18 cellular contexts compared by ENCODE assay signal in genomic region chr10:74855439-74855838, GRCh38. TPM values are rescaled to one million over a fixed set of nuclear protein-coding genes. Genes with fewer than 3 reads are reported as not detected.
DNase-seq lines count a peak whose midpoint lies in the region; ATAC-seq and TF ChIP-seq lines count a peak whose summit lies in the region.
"Had no signal": no experiment of that assay in that cellular context is flagged by ENCODE, and none has a peak within 500 bp of the region (broad histone marks: within the 10 kb centered on the region; RNA-seq: fewer than 3 reads in every experiment).

No MANE protein-coding gene starts in this region.

- POLR2A ChIA-PET in activated CD4-positive, alpha-beta T cell treated with anti-CD3 and anti-CD28 coated beads for 36 hours (lab: Charles Lee), result interaction anchor here (0.6 kb wide), 1 partner anchor 188 kb away, joined by 3 read pairs; no protein-coding TSS in a partner anchor
- POLR2A ChIA-PET in OCI-LY7 (lab: Charles Lee), result interaction anchor here (0.9 to 1.3 kb wide), 4 partner anchors 9 to 31 kb away, joined by 3 to 5 read pairs (median 4); no protein-coding TSS in a partner anchor
- POLR2A ChIA-PET in MCF 10A (lab: Yijun Ruan, JAX), result interaction anchor here (0.6 kb wide), 1 partner anchor 237 kb away, joined by 3 read pairs; no protein-coding TSS in a partner anchor
- POLR2A ChIA-PET in Caco-2 (lab: Charles Lee), result no interaction called here

- no peak for DNase-seq in activated CD4-positive, alpha-beta T cell treated with anti-CD3 and anti-CD28 coated beads for 36 hours
- no peak for DNase-seq in activated CD4-positive, alpha-beta T cell treated with anti-CD3 and anti-CD28 coated beads, Interleukin-2, amount 50 U/mL, for 1 hour
- DNase-seq in OCI-LY7 (ENCODE audit: low spot score), result no peak
- no peak for DNase-seq in MCF 10A (ENCODE audit: unreplicated experiment)
- DNase-seq in Caco-2, result no peak
- DNase-seq: 8988T; activated CD4-positive, alpha-beta memory T cell treated with anti-CD3 and anti-CD28 coated beads, Interleukin-2, amount 10 ng/mL, durations not matched to agents 7 days and 5 days; activated naive CD4-positive, alpha-beta T cell treated with Interleukin-2 at 50 U/mL for 16 hours; CD8-positive, alpha-beta memory T cell; effector memory CD8-positive, alpha-beta T cell; foreskin fibroblast; MV-4-11; NCI-H2107; NCI-H774 had no signal

- TF ChIP-seq CTCF in OCI-LY7 (conservative IDR thresholded peaks at IDR 0.05; ENCODE audit: low read length) (no peak), MCF 10A (IDR thresholded peaks at IDR 0.05; ENCODE audit: unreplicated experiment) (no peak), Caco-2 (IDR thresholded peaks at IDR 0.05; ENCODE audit: insufficient read depth in 1 of 2, low read depth in 1 of 2, low read length in 1 of 2, severe bottlenecking in 1 of 2, unreplicated experiment in 1 of 2) (no peak)

- H3K27ac ChIP-seq in OCI-LY7 (ENCODE audit: low read depth, low read length, poor library complexity, severe bottlenecking), result peak overlapping the region; percentile 71
- H3K27ac ChIP-seq: parathyroid adenoma had no signal

- peaks cover 45% of the 10 kb centered on the region for H3K4me1 Mint-ChIP-seq in activated CD4-positive, alpha-beta T cell treated with anti-CD3 and anti-CD28 coated beads for 36 hours
- H3K4me1 Mint-ChIP-seq in stimulated activated memory B cell treated with anti-CD40 and anti-IgM and Interleukin-4, amounts not matched to agents 10 μg/mL and 1 μg/mL and 100 μg/mL, for 72 hours, result peaks cover 37% of the 10 kb centered on the region
- H3K4me1 Mint-ChIP-seq in MCF 10A (ENCODE audit: insufficient read depth, unreplicated experiment), result peaks cover 18% of the 10 kb centered on the region
- no peaks in the 10 kb centered on the region for H3K4me1 Mint-ChIP-seq in Caco-2 (ENCODE audit: low read depth, unreplicated experiment)

- intact Hi-C loops in activated CD4-positive, alpha-beta T cell treated with anti-CD3 and anti-CD28 coated beads for 36 hours (cut with DNase I, micrococcal nuclease), result loop anchor here in 1 of 2 experiments (2.0 kb wide), 1 partner anchor 43 kb away; no protein-coding TSS in a partner anchor
- intact Hi-C loops in OCI-LY7 (cut with micrococcal nuclease; ENCODE audit: unreplicated experiment) (loop anchor here (2.0 kb wide), 1 partner anchor 29 kb away; the partner anchor contains the start of gene KAT6B), MCF 10A (cut with micrococcal nuclease) (no loop called here), Caco-2 (cut with micrococcal nuclease; ENCODE audit: unreplicated experiment) (no loop called here)

- no peaks in the 10 kb centered on the region for H4K20me1 ChIP-seq in OCI-LY7 (ENCODE audit: insufficient read depth, low read length)

- H3K4me3 Mint-ChIP-seq in activated CD4-positive, alpha-beta T cell treated with anti-CD3 and anti-CD28 coated beads for 36 hours, result no peak overlapping the region
- H3K4me3 Mint-ChIP-seq in stimulated activated memory B cell treated with anti-CD40 and anti-IgM and Interleukin-4, amounts not matched to agents 10 μg/mL and 1 μg/mL and 100 μg/mL, for 72 hours, result no peak overlapping the region
- no peak overlapping the region for H3K4me3 Mint-ChIP-seq in MCF 10A (ENCODE audit: unreplicated experiment)
- H3K4me3 Mint-ChIP-seq in Caco-2 (ENCODE audit: unreplicated experiment), result no peak overlapping the region
- H3K4me3 Mint-ChIP-seq: activated CD4-positive, alpha-beta memory T cell treated with anti-CD3 and anti-CD28 coated beads, Interleukin-2, amount 10 ng/mL, durations not matched to agents 7 days and 5 days; effector memory CD8-positive, alpha-beta T cell had no signal

- H3K36me3 Mint-ChIP-seq in activated CD4-positive, alpha-beta T cell treated with anti-CD3 and anti-CD28 coated beads for 36 hours (ENCODE audit: low read depth), result peaks cover 17% of the 10 kb centered on the region
- peaks cover 13% of the 10 kb centered on the region for H3K36me3 Mint-ChIP-seq in stimulated activated memory B cell treated with anti-CD40 and anti-IgM and Interleukin-4, amounts not matched to agents 10 μg/mL and 1 μg/mL and 100 μg/mL, for 72 hours
- H3K36me3 Mint-ChIP-seq in MCF 10A (ENCODE audit: insufficient read depth, unreplicated experiment) (peaks cover 7% of the 10 kb centered on the region), Caco-2 (ENCODE audit: insufficient read depth, unreplicated experiment) (no peaks in the 10 kb centered on the region)

- no peaks in the 10 kb centered on the region for H3K9me3 Mint-ChIP-seq in activated CD4-positive, alpha-beta T cell treated with anti-CD3 and anti-CD28 coated beads for 36 hours (ENCODE audit: low read depth)
- no peaks in the 10 kb centered on the region for H3K9me3 Mint-ChIP-seq in stimulated activated memory B cell treated with anti-CD40 and anti-IgM and Interleukin-4, amounts not matched to agents 10 μg/mL and 1 μg/mL and 100 μg/mL, for 72 hours
- H3K9me3 Mint-ChIP-seq in MCF 10A (ENCODE audit: unreplicated experiment) (no peaks in the 10 kb centered on the region), Caco-2 (ENCODE audit: unreplicated experiment) (no peaks in the 10 kb centered on the region)
- H3K9me3 Mint-ChIP-seq: CD8-positive, alpha-beta memory T cell; effector memory CD8-positive, alpha-beta T cell had no signal

- H3K4me1 ChIP-seq in OCI-LY7 (ENCODE audit: insufficient read depth, low read length, poor library complexity, severe bottlenecking), result peaks cover 40% of the 10 kb centered on the region
- no peaks in the 10 kb centered on the region for H3K4me1 ChIP-seq in Caco-2

- H3K27me3 Mint-ChIP-seq in activated CD4-positive, alpha-beta T cell treated with anti-CD3 and anti-CD28 coated beads for 36 hours, result no peaks in the 10 kb centered on the region
- no peaks in the 10 kb centered on the region for H3K27me3 Mint-ChIP-seq in stimulated activated memory B cell treated with anti-CD40 and anti-IgM and Interleukin-4, amounts not matched to agents 10 μg/mL and 1 μg/mL and 100 μg/mL, for 72 hours
- H3K27me3 Mint-ChIP-seq in MCF 10A (ENCODE audit: insufficient read depth, unreplicated experiment), result no peaks in the 10 kb centered on the region
- no peaks in the 10 kb centered on the region for H3K27me3 Mint-ChIP-seq in Caco-2 (ENCODE audit: insufficient read depth, unreplicated experiment)
- H3K27me3 Mint-ChIP-seq: activated CD4-positive, alpha-beta memory T cell treated with anti-CD3 and anti-CD28 coated beads, Interleukin-2, amount 10 ng/mL, durations not matched to agents 7 days and 5 days; CD8-positive, alpha-beta memory T cell; effector memory CD8-positive, alpha-beta T cell had no signal

- BruUV-seq in OCI-LY7 (replicated peaks; lab: Mats Ljungman, UMichigan), result no TSS peak
- no TSS peak for BruUV-seq in MCF 10A (replicated peaks; lab: Mats Ljungman, UMichigan)
- BruUV-seq in Caco-2 (replicated peaks; lab: Mats Ljungman, UMichigan), result no TSS peak

- H3K4me2 ChIP-seq in OCI-LY7 (ENCODE audit: low read length), result peak overlapping the region; percentile 77

- peak overlapping the region; percentile 84 for H3K27ac Mint-ChIP-seq in activated CD4-positive, alpha-beta T cell treated with anti-CD3 and anti-CD28 coated beads for 36 hours
- H3K27ac Mint-ChIP-seq in stimulated activated memory B cell treated with anti-CD40 and anti-IgM and Interleukin-4, amounts not matched to agents 10 μg/mL and 1 μg/mL and 100 μg/mL, for 72 hours, result peak overlapping the region; percentile 82
- H3K27ac Mint-ChIP-seq in MCF 10A (ENCODE audit: low read depth, unreplicated experiment) (no peak overlapping the region), Caco-2 (ENCODE audit: unreplicated experiment) (no peak overlapping the region)
- H3K27ac Mint-ChIP-seq: activated CD4-positive, alpha-beta memory T cell treated with anti-CD3 and anti-CD28 coated beads, Interleukin-2, amount 10 ng/mL, durations not matched to agents 7 days and 5 days had no signal

- peaks cover 6% of the 10 kb centered on the region; the same call in 1 of the 2 replicates for H3K36me3 ChIP-seq in OCI-LY7 (ENCODE audit: insufficient read depth, low read length)
- no peaks in the 10 kb centered on the region for H3K36me3 ChIP-seq in Caco-2 (ENCODE audit: control insufficient read depth, insufficient read depth, low read length)

- no peaks in the 10 kb centered on the region for H3K9me3 ChIP-seq in OCI-LY7 (ENCODE audit: low read length)
- H3K9me3 ChIP-seq in Caco-2, result no peaks in the 10 kb centered on the region

- ATAC-seq in activated CD4-positive, alpha-beta T cell treated with anti-CD3 and anti-CD28 coated beads for 36 hours, result no peak
- ATAC-seq in esophagus mucosa, result peak; percentile 25
- no peak for ATAC-seq in stimulated activated memory B cell treated with anti-CD40 and anti-IgM and Interleukin-4, amounts not matched to agents 10 μg/mL and 1 μg/mL and 100 μg/mL, for 72 hours
- no peak for ATAC-seq in GM18870 (IDR thresholded peaks at IDR 0.05; ENCODE audit: unreplicated experiment)
- ATAC-seq: effector memory CD8-positive, alpha-beta T cell had no signal

- H3K27me3 ChIP-seq in Caco-2 (replicated peaks; ENCODE audit: control insufficient read depth, insufficient read depth, low read length), result no peaks in the 10 kb centered on the region

- CTCF ChIA-PET in activated CD4-positive, alpha-beta T cell treated with anti-CD3 and anti-CD28 coated beads for 36 hours (lab: Charles Lee), result interaction anchor here (0.6 to 2.4 kb wide), 5 partner anchors 10 to 168 kb away, joined by 3 to 10 read pairs (median 3); no protein-coding TSS in a partner anchor
- CTCF ChIA-PET in OCI-LY7 (lab: Charles Lee; ENCODE audit: unreplicated experiment) (no interaction called here), MCF 10A (lab: Yijun Ruan, JAX) (no interaction called here), Caco-2 (lab: Charles Lee) (no interaction called here)

- H3K4me3 ChIP-seq in OCI-LY7 (ENCODE audit: low read depth, low read length, poor library complexity, severe bottlenecking) (peak overlapping the region; percentile 46), Caco-2 (ENCODE audit: low read depth, low read length) (no peak overlapping the region)

- peaks cover 72% of the 10 kb centered on the region for H3K79me2 ChIP-seq in OCI-LY7 (ENCODE audit: insufficient read depth, low read depth, low read length)

- H3K9me2 ChIP-seq in OCI-LY7 (ENCODE audit: insufficient read depth, low read length), result no peaks in the 10 kb centered on the region

- peak overlapping the region; percentile 79; the same call in 1 of the 2 replicates for H2AFZ ChIP-seq in OCI-LY7 (ENCODE audit: low read length)
- H2AFZ ChIP-seq: parathyroid adenoma had no signal

RNA-seq across cellular contexts. Expression of gene KAT6B, which starts 29.0 kb away (rescaled TPM):
- total RNA-seq in activated CD4-positive, alpha-beta T cell treated with anti-CD3 and anti-CD28 coated beads for 36 hours, result 10 to 100 TPM; 20.0 to 20.9 TPM
- 20.8 and 20.9 TPM in 2 replicates for total RNA-seq in OCI-LY7 (2014; rRNA removed; shearing (Covaris generic))
- total RNA-seq in OCI-LY7 (2022) (31.4 and 40.8 TPM in 2 replicates), esophagus mucosa (17.3 TPM), MCF 10A (2022) (16.4 and 18.3 TPM in 2 replicates), Caco-2 (2022) (14.9 and 16.8 TPM in 2 replicates)

Comparison
In these comparisons a context has a peak if more than half of its experiments do, and no peak if none do; other contexts are left out.
1. H3K27ac Mint-ChIP-seq: peak in activated CD4-positive, alpha-beta T cell treated with anti-CD3 and anti-CD28 coated beads for 36 hours (single experiment) and stimulated activated memory B cell treated with anti-CD40 and anti-IgM and Interleukin-4, amounts not matched to agents 10 μg/mL and 1 μg/mL and 100 μg/mL, for 72 hours (single experiment); none in MCF 10A (single experiment) and Caco-2 (single experiment).